In the genomic region with DNA sequence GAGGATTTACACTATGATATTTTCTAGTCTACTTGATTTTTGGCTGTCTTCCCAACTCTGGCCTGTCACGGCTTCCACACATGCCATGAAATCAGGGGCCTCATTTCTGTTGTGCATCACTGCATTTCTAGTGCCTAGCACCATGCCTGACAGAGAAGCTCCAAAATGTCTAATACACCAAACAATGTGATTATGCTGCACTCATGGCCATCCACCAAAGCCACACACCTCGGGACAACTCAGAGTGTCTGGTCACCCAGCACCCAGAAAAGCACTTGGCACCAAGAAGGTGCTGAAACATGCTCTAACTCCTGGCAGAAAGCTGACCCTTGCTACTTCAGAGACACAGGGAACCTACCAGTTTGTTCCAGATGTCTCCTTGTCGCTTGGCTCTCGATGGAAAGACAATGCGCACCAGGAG, we compare ENCODE assay signal across 13 cellular contexts. TPM values are rescaled to one million over a fixed set of nuclear protein-coding genes. Genes with fewer than 3 reads are reported as not detected.
DNase-seq lines count a peak whose midpoint lies in the region; ATAC-seq and TF ChIP-seq lines count a peak whose summit lies in the region.
"Had no signal": no experiment of that assay in that cellular context is flagged by ENCODE, and none has a peak within 500 bp of the region (broad histone marks: within the 10 kb centered on the region; RNA-seq: fewer than 3 reads in every experiment).

No MANE protein-coding gene starts in this region.

- H3K27ac ChIP-seq in sigmoid colon, result no peak overlapping the region
- H3K27ac ChIP-seq: SJSA1 had no signal

- peaks cover 47% of the 10 kb centered on the region for H3K36me3 Mint-ChIP-seq in HFFc6 (ENCODE audit: low read depth)

- H3K4me1 Mint-ChIP-seq in HFFc6 (ENCODE audit: low read depth), result peaks cover 31% of the 10 kb centered on the region
- H3K4me1 Mint-ChIP-seq: endodermal cell had no signal

- TF ChIP-seq CTCF in HFFc6 (IDR thresholded peaks at IDR 0.05) (no peak), sigmoid colon (IDR thresholded peaks at IDR 0.05) (no peak)

- H3K36me3 ChIP-seq in sigmoid colon, result peaks cover 22 to 87% (median 60%) of the 10 kb centered on the region in 4 donors

- no peak overlapping the region for H3K4me3 ChIP-seq in sigmoid colon
- H3K4me3 ChIP-seq: SJSA1 had no signal

- 90 to 95% methylated on average over 5 of the region's 5 CpGs for WGBS in sigmoid colon, 2 donors

- H3K4me3 Mint-ChIP-seq in HFFc6, result no peak overlapping the region; the same call in 1 of the 2 replicates
- H3K4me3 Mint-ChIP-seq: activated naive CD4-positive, alpha-beta T cell treated with anti-CD3 and anti-CD28 coated beads for 36 hours; endodermal cell had no signal

- peak overlapping the region; percentile 70 for H3K27ac Mint-ChIP-seq in HFFc6
- H3K27ac Mint-ChIP-seq: activated naive CD4-positive, alpha-beta T cell treated with anti-CD3 and anti-CD28 coated beads for 36 hours had no signal

- ATAC-seq in left ventricle myocardium superior (peak; percentile 61), GM18517 (IDR thresholded peaks at IDR 0.05; ENCODE audit: unreplicated experiment) (no peak)

- intact Hi-C loops in left ventricle myocardium superior (cut with micrococcal nuclease), result no loop called here
- intact Hi-C loops in sigmoid colon (cut with DNase I), result loop anchor here (10.0 kb wide), 1 partner anchor 622 kb away; no protein-coding TSS in a partner anchor

- no peaks in the 10 kb centered on the region for H3K9me3 ChIP-seq in sigmoid colon
- H3K9me3 ChIP-seq: SJSA1 had no signal

- DNase-seq in AG08395 (ENCODE audit: low spot score) (peak; percentile 47), HFFc6 (peak; percentile 73), astrocyte of the hippocampus (ENCODE audit: low read depth, low spot score) (peak; percentile 66), left ventricle myocardium superior (no peak), sigmoid colon (no peak)
- no peak for DNase-seq in activated CD8-positive, alpha-beta memory T cell treated with anti-CD3 and anti-CD28 coated beads, Interleukin-2, amount 50 U/mL, for 48 hours
- no peak for DNase-seq in stimulated activated CD4-positive, alpha-beta T cell treated with anti-CD3 and anti-CD28 coated beads, Interleukin-2, amount 100 ng/mL, for 24 hours
- DNase-seq: activated naive CD4-positive, alpha-beta T cell treated with anti-CD3 and anti-CD28 coated beads for 36 hours; caudate nucleus; endodermal cell; NCI-H2107 had no signal

- no peaks in the 10 kb centered on the region for H3K27me3 ChIP-seq in sigmoid colon
- H3K27me3 ChIP-seq: SJSA1 had no signal

- peaks cover 2% of the 10 kb centered on the region; the same call in 1 of the 2 replicates for H3K27me3 Mint-ChIP-seq in HFFc6 (ENCODE audit: insufficient read depth)

- H3K9me3 Mint-ChIP-seq in HFFc6, result no peaks in the 10 kb centered on the region
- H3K9me3 Mint-ChIP-seq: activated naive CD4-positive, alpha-beta T cell treated with anti-CD3 and anti-CD28 coated beads for 36 hours; endodermal cell had no signal

- no peaks in the 10 kb centered on the region for H3K4me1 ChIP-seq in sigmoid colon
- H3K4me1 ChIP-seq: SJSA1 had no signal

- TF ChIP-seq EP300 in sigmoid colon (IDR thresholded peaks at IDR 0.05), result no peak

- no peak for TF ChIP-seq POLR2A in sigmoid colon (IDR thresholded peaks at IDR 0.05)

RNA-seq across cellular contexts. Expression of gene GCN1, which starts 11.3 kb away (rescaled TPM):
- 100 to 1,000 TPM in 1 of 6 experiments, 10 to 100 TPM in 5; 76.5 to 102 (median 83.1) TPM for total RNA-seq in HFFc6 (2021; fragmentation: NEBNext Ultra II Directional; extraction: Animal tissue kit (Norgen Biotek cat#: 25700))
- total RNA-seq in left ventricle myocardium superior, result 33.3 TPM
- 10 to 100 TPM; 30.3 to 70.3 (median 40.4) TPM for total RNA-seq in sigmoid colon
- polyA plus RNA-seq in sigmoid colon, result 10 to 100 TPM in 2 of 3 donors, 1 to 10 TPM in 1; 9.2 to 43.3 (median 18.0) TPM

RNA-seq across cellular contexts. Expression of gene RPLP0, which starts 17.7 kb away (rescaled TPM):
- 1,000 to 10,000 TPM; 2,131 to 2,494 (median 2,241) TPM for total RNA-seq in HFFc6 (2021; fragmentation: NEBNext Ultra II Directional; extraction: Animal tissue kit (Norgen Biotek cat#: 25700))
- total RNA-seq in left ventricle myocardium superior, result 674 TPM
- total RNA-seq in sigmoid colon, result 1,000 to 10,000 TPM; 2,593 to 3,468 (median 2,960) TPM
- polyA plus RNA-seq in sigmoid colon, result 1,000 to 10,000 TPM; 3,521 to 5,499 (median 3,713) TPM

Comparison
In these comparisons a context has a peak if more than half of its experiments do, and no peak if none do; other contexts are left out.
1. DNase-seq: peak in AG08395 (single experiment), HFFc6 (single experiment) and astrocyte of the hippocampus (single experiment); none in left ventricle myocardium superior (single experiment), sigmoid colon (single experiment), activated CD8-positive, alpha-beta memory T cell treated with anti-CD3 and anti-CD28 coated beads, Interleukin-2, amount 50 U/mL, for 48 hours (single experiment) and stimulated activated CD4-positive, alpha-beta T cell treated with anti-CD3 and anti-CD28 coated beads, Interleukin-2, amount 100 ng/mL, for 24 hours (0 of 2).